1 cellular context compared by ENCODE assay signal in genomic region chr13:51620165-51620983, GRCh38.
TF ChIP-seq lines count a peak whose summit lies in the region.

No MANE protein-coding gene starts in this region.

TF ChIP-seq in HepG2, 621 proteins besides CTCF, POLR2A, EP300 and RAD21 (continued from another document):
- TF ChIP-seq ZFP91 (CRISPR knock-in tag; IDR thresholded peaks at IDR 0.05; ENCODE audit: borderline replicate concordance) = no peak; the same call in 1 of the 2 replicates
- peak; percentile 85; the same call in 1 of the 2 replicates for TF ChIP-seq ZNF619 (CRISPR knock-in tag; IDR thresholded peaks at IDR 0.05)
- TF ChIP-seq ZNF414 (CRISPR knock-in tag; IDR thresholded peaks at IDR 0.05) = peak; percentile 74; the same call in 1 of the 2 replicates
- no peak for TF ChIP-seq ZNF180 (CRISPR knock-in tag; IDR thresholded peaks at IDR 0.05; ENCODE audit: borderline replicate concordance, low read depth)
- TF ChIP-seq ZMAT3 (CRISPR knock-in tag; conservative IDR thresholded peaks at IDR 0.05) = no peak
- TF ChIP-seq ZNF557 (CRISPR knock-in tag; IDR thresholded peaks at IDR 0.05) = no peak
- no peak for TF ChIP-seq RFXANK (CRISPR knock-in tag; IDR thresholded peaks at IDR 0.05)
- no peak for TF ChIP-seq ZSCAN22 (CRISPR knock-in tag; IDR thresholded peaks at IDR 0.05)
- no peak for TF ChIP-seq ZBTB39 (CRISPR knock-in tag; IDR thresholded peaks at IDR 0.05)
- TF ChIP-seq ZNF562 (CRISPR knock-in tag; IDR thresholded peaks at IDR 0.05; ENCODE audit: borderline replicate concordance) = no peak
- no peak for TF ChIP-seq NR2C2 (CRISPR knock-in tag; IDR thresholded peaks at IDR 0.05; ENCODE audit: borderline replicate concordance)
- no peak for TF ChIP-seq GABPA (IDR thresholded peaks at IDR 0.05; ENCODE audit: low read depth, low read length)
- peak; percentile 54 for TF ChIP-seq GABPA (CRISPR knock-in tag; IDR thresholded peaks at IDR 0.05; ENCODE audit: low read depth)
- 0 out of 2 replicates have a peak, but pooled peaks have one; percentile 28 for TF ChIP-seq SMC3 (IDR thresholded peaks at IDR 0.05; ENCODE audit: low read length)
- no peak for TF ChIP-seq MTF2 (CRISPR knock-in tag; IDR thresholded peaks at IDR 0.05; ENCODE audit: borderline replicate concordance)
- TF ChIP-seq ZNF383 (CRISPR knock-in tag; IDR thresholded peaks at IDR 0.05; ENCODE audit: borderline replicate concordance) = no peak
- no peak for TF ChIP-seq ZFP36L2 (CRISPR knock-in tag; IDR thresholded peaks at IDR 0.05)
- peak; percentile 40 for TF ChIP-seq DRAP1 (CRISPR knock-in tag; IDR thresholded peaks at IDR 0.05)
- no peak for TF ChIP-seq USF2 (IDR thresholded peaks at IDR 0.05; ENCODE audit: low read depth, low read length)
- TF ChIP-seq USF2 (CRISPR knock-in tag; IDR thresholded peaks at IDR 0.05; ENCODE audit: borderline replicate concordance) = no peak
- peak; percentile 82; the same call in 1 of the 2 replicates for TF ChIP-seq ETV5 (CRISPR knock-in tag; IDR thresholded peaks at IDR 0.05; ENCODE audit: borderline replicate concordance)
- TF ChIP-seq BCLAF1 (IDR thresholded peaks at IDR 0.05) = no peak
- TF ChIP-seq SP5 (CRISPR knock-in tag; IDR thresholded peaks at IDR 0.05; ENCODE audit: borderline replicate concordance, low read depth) = no peak
- peak; percentile 70 for TF ChIP-seq HIC2 (CRISPR knock-in tag; IDR thresholded peaks at IDR 0.05; ENCODE audit: low read depth)
- no peak for TF ChIP-seq ZNF431 (CRISPR knock-in tag; IDR thresholded peaks at IDR 0.05; ENCODE audit: borderline replicate concordance, low read depth)
- peak; percentile 88 for TF ChIP-seq ZNF331 (CRISPR knock-in tag; IDR thresholded peaks at IDR 0.05)
- 0 out of 2 replicates have a peak, but pooled peaks have one; percentile 25 for TF ChIP-seq ZNF275 (CRISPR knock-in tag; IDR thresholded peaks at IDR 0.05; ENCODE audit: borderline replicate concordance)
- TF ChIP-seq ZNF20 (CRISPR knock-in tag; IDR thresholded peaks at IDR 0.05) = no peak
- no peak for TF ChIP-seq SP2 (CRISPR knock-in tag; IDR thresholded peaks at IDR 0.05)
- no peak for TF ChIP-seq CBX1 (IDR thresholded peaks at IDR 0.05; ENCODE audit: low read depth)
- TF ChIP-seq KAT2B (IDR thresholded peaks at IDR 0.05; ENCODE audit: borderline replicate concordance, low read depth, low read length) = no peak
